1 cellular context compared by ENCODE assay signal in the genomic region with DNA sequence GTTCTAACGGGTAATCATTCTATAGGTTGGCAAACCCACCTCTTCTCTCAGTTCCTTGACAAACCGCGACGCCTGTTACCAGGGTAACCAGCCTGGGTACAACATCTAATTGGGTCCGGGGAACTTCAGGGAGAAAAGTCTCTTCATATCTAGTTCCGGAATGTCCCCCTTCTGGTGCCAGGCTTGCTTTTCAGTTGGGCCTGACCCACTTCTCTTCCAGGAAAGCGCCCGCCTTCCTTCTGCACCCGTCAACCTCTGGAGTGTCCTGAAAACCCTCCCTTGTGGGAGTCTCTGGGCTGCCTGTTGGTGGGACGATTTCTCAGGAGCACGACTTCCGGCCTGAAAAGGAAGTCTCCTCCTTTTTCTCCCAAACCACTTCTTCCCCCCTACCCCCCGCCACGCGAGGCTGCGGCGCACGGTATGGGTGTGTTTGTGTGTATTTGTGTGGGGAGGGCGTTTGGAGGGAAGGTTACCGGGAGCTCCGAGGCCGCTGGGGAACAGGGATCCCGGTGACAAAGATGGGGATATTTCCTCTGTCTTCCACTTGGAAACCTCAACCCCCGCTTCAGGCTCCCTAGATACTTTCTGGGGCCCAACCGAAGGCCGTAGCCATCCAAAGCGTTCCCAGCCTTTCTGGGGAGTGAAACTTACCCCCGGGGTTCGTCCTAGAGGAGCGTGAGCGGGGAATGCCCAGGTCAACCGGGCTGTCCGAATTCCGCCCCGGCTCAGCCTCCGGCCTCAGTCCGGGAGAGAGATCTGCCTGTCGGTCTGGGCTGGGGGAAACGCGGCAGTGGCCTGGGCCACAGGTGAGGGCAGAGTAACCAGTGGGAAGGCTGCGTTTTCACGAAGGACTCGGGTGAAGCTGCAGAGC.
TF ChIP-seq lines count a peak whose summit lies in the region.

A gene with protein sequence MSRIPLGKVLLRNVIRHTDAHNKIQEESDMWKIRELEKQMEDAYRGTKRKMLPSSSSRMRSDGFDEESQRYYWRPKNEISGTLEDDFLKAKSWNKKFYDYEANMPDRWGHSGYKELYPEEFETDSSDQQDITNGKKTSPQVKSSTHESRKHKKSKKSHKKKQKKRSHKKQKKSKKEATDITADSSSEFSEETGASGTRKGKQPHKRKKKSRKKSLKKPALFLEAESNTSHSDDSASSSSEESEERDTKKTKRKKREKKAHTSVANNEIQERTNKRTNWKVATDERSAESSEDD (plus strand): TSS at position 359 of the 871 bp plus-strand sequence. CDS start 1,276 bp downstream, outside the sequence.
A gene with protein sequence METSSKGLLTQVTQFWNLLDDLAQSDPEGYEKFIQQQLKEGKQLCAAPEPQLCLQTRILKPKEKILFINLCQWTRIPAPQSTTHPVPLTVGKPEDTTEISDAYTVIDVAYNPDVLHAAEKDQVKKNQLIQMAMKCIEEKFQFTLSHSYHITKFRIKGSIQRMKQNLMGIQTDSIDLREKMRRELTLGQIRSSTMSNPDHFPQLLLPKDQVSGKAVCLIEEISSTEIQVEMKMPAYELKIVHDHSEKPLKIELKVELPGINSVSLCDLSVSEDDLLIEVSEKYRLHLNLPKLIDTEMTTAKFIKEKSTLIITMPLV (minus strand): TSS at position 77 of the 871 bp plus-strand sequence. CDS start 843 bp downstream, outside the sequence.

TF ChIP-seq in HepG2, 621 proteins besides CTCF, POLR2A, EP300 and RAD21 (continued from another document and continues in another):
- TF ChIP-seq, protein P1, sequence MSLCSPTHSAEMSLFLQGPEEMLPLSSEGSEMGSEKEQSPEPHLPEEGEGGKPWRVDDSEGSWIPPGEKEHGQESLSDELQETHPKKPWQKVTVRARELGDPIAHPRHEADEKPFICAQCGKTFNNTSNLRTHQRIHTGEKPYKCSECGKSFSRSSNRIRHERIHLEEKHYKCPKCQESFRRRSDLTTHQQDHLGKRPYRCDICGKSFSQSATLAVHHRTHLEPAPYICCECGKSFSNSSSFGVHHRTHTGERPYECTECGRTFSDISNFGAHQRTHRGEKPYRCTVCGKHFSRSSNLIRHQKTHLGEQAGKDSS (CRISPR knock-in tag; IDR thresholded peaks at IDR 0.05; ENCODE audit: borderline replicate concordance, low read depth) = no peak
- TF ChIP-seq, protein P2, sequence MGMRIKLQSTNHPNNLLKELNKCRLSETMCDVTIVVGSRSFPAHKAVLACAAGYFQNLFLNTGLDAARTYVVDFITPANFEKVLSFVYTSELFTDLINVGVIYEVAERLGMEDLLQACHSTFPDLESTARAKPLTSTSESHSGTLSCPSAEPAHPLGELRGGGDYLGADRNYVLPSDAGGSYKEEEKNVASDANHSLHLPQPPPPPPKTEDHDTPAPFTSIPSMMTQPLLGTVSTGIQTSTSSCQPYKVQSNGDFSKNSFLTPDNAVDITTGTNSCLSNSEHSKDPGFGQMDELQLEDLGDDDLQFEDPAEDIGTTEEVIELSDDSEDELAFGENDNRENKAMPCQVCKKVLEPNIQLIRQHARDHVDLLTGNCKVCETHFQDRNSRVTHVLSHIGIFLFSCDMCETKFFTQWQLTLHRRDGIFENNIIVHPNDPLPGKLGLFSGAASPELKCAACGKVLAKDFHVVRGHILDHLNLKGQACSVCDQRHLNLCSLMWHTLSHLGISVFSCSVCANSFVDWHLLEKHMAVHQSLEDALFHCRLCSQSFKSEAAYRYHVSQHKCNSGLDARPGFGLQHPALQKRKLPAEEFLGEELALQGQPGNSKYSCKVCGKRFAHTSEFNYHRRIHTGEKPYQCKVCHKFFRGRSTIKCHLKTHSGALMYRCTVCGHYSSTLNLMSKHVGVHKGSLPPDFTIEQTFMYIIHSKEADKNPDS (CRISPR knock-in tag; IDR thresholded peaks at IDR 0.05) = no peak
- no peak for TF ChIP-seq RARG (CRISPR knock-in tag; IDR thresholded peaks at IDR 0.05; ENCODE audit: low read depth)
- TF ChIP-seq NBN (conservative IDR thresholded peaks at IDR 0.05) = no peak
- TF ChIP-seq ZNF850 (CRISPR knock-in tag; conservative IDR thresholded peaks at IDR 0.05) = no peak
- TF ChIP-seq MEIS1 (CRISPR knock-in tag; IDR thresholded peaks at IDR 0.05; ENCODE audit: borderline replicate concordance) = no peak
- peak; percentile 52 for TF ChIP-seq AGO2 (optimal IDR thresholded peaks at IDR 0.05; ENCODE audit: low read depth, low read length)
- TF ChIP-seq, protein P3, sequence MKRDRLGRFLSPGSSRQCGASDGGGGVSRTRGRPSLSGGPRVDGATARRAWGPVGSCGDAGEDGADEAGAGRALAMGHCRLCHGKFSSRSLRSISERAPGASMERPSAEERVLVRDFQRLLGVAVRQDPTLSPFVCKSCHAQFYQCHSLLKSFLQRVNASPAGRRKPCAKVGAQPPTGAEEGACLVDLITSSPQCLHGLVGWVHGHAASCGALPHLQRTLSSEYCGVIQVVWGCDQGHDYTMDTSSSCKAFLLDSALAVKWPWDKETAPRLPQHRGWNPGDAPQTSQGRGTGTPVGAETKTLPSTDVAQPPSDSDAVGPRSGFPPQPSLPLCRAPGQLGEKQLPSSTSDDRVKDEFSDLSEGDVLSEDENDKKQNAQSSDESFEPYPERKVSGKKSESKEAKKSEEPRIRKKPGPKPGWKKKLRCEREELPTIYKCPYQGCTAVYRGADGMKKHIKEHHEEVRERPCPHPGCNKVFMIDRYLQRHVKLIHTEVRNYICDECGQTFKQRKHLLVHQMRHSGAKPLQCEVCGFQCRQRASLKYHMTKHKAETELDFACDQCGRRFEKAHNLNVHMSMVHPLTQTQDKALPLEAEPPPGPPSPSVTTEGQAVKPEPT (CRISPR knock-in tag; IDR thresholded peaks at IDR 0.05; ENCODE audit: low read depth) = no peak
- TF ChIP-seq, protein P4, sequence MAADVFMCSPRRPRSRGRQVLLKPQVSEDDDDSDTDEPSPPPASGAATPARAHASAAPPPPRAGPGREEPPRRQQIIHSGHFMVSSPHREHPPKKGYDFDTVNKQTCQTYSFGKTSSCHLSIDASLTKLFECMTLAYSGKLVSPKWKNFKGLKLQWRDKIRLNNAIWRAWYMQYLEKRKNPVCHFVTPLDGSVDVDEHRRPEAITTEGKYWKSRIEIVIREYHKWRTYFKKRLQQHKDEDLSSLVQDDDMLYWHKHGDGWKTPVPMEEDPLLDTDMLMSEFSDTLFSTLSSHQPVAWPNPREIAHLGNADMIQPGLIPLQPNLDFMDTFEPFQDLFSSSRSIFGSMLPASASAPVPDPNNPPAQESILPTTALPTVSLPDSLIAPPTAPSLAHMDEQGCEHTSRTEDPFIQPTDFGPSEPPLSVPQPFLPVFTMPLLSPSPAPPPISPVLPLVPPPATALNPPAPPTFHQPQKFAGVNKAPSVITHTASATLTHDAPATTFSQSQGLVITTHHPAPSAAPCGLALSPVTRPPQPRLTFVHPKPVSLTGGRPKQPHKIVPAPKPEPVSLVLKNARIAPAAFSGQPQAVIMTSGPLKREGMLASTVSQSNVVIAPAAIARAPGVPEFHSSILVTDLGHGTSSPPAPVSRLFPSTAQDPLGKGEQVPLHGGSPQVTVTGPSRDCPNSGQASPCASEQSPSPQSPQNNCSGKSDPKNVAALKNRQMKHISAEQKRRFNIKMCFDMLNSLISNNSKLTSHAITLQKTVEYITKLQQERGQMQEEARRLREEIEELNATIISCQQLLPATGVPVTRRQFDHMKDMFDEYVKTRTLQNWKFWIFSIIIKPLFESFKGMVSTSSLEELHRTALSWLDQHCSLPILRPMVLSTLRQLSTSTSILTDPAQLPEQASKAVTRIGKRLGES (CRISPR knock-in tag; IDR thresholded peaks at IDR 0.05; ENCODE audit: borderline replicate concordance) = no peak
- no peak for TF ChIP-seq TMF1 (CRISPR knock-in tag; IDR thresholded peaks at IDR 0.05; ENCODE audit: low read depth)
- TF ChIP-seq MXI1 (IDR thresholded peaks at IDR 0.05; ENCODE audit: borderline replicate concordance, low read depth, low read length) = peak; percentile 55; the same call in 2 of the 3 replicates
- TF ChIP-seq HIVEP1 (CRISPR knock-in tag; IDR thresholded peaks at IDR 0.05) = no peak
- TF ChIP-seq, protein P5, sequence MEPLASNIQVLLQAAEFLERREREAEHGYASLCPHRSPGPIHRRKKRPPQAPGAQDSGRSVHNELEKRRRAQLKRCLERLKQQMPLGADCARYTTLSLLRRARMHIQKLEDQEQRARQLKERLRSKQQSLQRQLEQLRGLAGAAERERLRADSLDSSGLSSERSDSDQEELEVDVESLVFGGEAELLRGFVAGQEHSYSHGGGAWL (CRISPR knock-in tag; IDR thresholded peaks at IDR 0.05) = no peak
- TF ChIP-seq MTF1 (CRISPR knock-in tag; IDR thresholded peaks at IDR 0.05) = no peak
- TF ChIP-seq GABPA (IDR thresholded peaks at IDR 0.05; ENCODE audit: low read depth, low read length) = peak; percentile 88
- peak; percentile 97 for TF ChIP-seq GABPA (CRISPR knock-in tag; IDR thresholded peaks at IDR 0.05; ENCODE audit: low read depth)
- peak; percentile 72; the same call in 1 of the 2 replicates for TF ChIP-seq HDAC2 (CRISPR knock-in tag; IDR thresholded peaks at IDR 0.05)
- TF ChIP-seq ZNF589 (CRISPR knock-in tag; conservative IDR thresholded peaks at IDR 0.05) = no peak
- TF ChIP-seq ZFY (CRISPR knock-in tag; IDR thresholded peaks at IDR 0.05) = peak; percentile 75
- TF ChIP-seq HNRNPH1 (optimal IDR thresholded peaks at IDR 0.05; ENCODE audit: low read depth, low read length) = no peak
- TF ChIP-seq ZNF333 (CRISPR knock-in tag; IDR thresholded peaks at IDR 0.05; ENCODE audit: borderline replicate concordance) = no peak
- TF ChIP-seq ZFP90 (CRISPR knock-in tag; IDR thresholded peaks at IDR 0.05; ENCODE audit: borderline replicate concordance) = peak; percentile 58; the same call in 1 of the 2 replicates
- TF ChIP-seq HDAC1 (CRISPR knock-in tag; IDR thresholded peaks at IDR 0.05) = peak; percentile 84
- TF ChIP-seq SPEN (CRISPR knock-in tag; IDR thresholded peaks at IDR 0.05; ENCODE audit: low read depth) = peak; percentile 74; the same call in 1 of the 2 replicates
- no peak for TF ChIP-seq TGIF2 (CRISPR knock-in tag; IDR thresholded peaks at IDR 0.05)
- TF ChIP-seq RARA (CRISPR knock-in tag; IDR thresholded peaks at IDR 0.05) = no peak
- TF ChIP-seq IKZF1 (IDR thresholded peaks at IDR 0.05) = no peak
- TF ChIP-seq ZSCAN9 (CRISPR knock-in tag; IDR thresholded peaks at IDR 0.05; ENCODE audit: borderline replicate concordance) = no peak; the same call in 1 of the 2 replicates
- TF ChIP-seq, protein P6, sequence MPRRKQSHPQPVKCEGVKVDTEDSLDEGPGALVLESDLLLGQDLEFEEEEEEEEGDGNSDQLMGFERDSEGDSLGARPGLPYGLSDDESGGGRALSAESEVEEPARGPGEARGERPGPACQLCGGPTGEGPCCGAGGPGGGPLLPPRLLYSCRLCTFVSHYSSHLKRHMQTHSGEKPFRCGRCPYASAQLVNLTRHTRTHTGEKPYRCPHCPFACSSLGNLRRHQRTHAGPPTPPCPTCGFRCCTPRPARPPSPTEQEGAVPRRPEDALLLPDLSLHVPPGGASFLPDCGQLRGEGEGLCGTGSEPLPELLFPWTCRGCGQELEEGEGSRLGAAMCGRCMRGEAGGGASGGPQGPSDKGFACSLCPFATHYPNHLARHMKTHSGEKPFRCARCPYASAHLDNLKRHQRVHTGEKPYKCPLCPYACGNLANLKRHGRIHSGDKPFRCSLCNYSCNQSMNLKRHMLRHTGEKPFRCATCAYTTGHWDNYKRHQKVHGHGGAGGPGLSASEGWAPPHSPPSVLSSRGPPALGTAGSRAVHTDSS (CRISPR knock-in tag; conservative IDR thresholded peaks at IDR 0.05) = no peak; the same call in 1 of the 2 replicates
- peak; percentile 80 for TF ChIP-seq POLR2AphosphoS5 (IDR thresholded peaks at IDR 0.05; ENCODE audit: low read depth, low read length)
- TF ChIP-seq KDM2A (CRISPR knock-in tag; IDR thresholded peaks at IDR 0.05; ENCODE audit: borderline replicate concordance, low read depth) = peak; percentile 90
- peak; percentile 48; the same call in 1 of the 2 replicates for TF ChIP-seq ZNF205 (CRISPR knock-in tag; IDR thresholded peaks at IDR 0.05)
- TF ChIP-seq, protein P7, sequence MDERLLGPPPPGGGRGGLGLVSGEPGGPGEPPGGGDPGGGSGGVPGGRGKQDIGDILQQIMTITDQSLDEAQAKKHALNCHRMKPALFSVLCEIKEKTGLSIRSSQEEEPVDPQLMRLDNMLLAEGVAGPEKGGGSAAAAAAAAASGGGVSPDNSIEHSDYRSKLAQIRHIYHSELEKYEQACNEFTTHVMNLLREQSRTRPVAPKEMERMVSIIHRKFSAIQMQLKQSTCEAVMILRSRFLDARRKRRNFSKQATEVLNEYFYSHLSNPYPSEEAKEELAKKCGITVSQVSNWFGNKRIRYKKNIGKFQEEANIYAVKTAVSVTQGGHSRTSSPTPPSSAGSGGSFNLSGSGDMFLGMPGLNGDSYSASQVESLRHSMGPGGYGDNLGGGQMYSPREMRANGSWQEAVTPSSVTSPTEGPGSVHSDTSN (CRISPR knock-in tag; IDR thresholded peaks at IDR 0.05) = no peak
- TF ChIP-seq ZNF792 (CRISPR knock-in tag; IDR thresholded peaks at IDR 0.05) = no peak
- peak; percentile 47; the same call in 1 of the 2 replicates for TF ChIP-seq ERF (CRISPR knock-in tag; IDR thresholded peaks at IDR 0.05)
- no peak for TF ChIP-seq SCMH1 (CRISPR knock-in tag; IDR thresholded peaks at IDR 0.05; ENCODE audit: borderline replicate concordance)
- no peak; the same call in 1 of the 2 replicates for TF ChIP-seq ZNF615 (CRISPR knock-in tag; IDR thresholded peaks at IDR 0.05; ENCODE audit: borderline replicate concordance)
- TF ChIP-seq ZNF3 (CRISPR knock-in tag; IDR thresholded peaks at IDR 0.05) = no peak
- no peak for TF ChIP-seq SMARCC2 (IDR thresholded peaks at IDR 0.05)
- TF ChIP-seq ZFP36L2 (CRISPR knock-in tag; IDR thresholded peaks at IDR 0.05) = no peak
- TF ChIP-seq, protein P8, sequence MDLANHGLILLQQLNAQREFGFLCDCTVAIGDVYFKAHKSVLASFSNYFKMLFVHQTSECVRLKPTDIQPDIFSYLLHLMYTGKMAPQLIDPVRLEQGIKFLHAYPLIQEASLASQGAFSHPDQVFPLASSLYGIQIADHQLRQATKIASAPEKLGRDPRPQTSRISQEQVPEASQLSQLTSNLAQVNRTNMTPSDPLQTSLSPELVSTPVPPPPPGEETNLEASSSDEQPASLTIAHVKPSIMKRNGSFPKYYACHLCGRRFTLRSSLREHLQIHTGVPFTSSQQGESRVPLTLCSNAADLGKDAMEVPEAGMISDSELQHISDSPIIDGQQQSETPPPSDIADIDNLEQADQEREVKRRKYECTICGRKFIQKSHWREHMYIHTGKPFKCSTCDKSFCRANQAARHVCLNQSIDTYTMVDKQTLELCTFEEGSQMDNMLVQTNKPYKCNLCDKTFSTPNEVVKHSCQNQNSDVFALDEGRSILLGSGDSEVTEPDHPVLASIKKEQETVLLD (CRISPR knock-in tag; IDR thresholded peaks at IDR 0.05; ENCODE audit: low read depth) = peak; percentile 42; the same call in 1 of the 2 replicates
- no peak for TF ChIP-seq REL (CRISPR knock-in tag; conservative IDR thresholded peaks at IDR 0.05)
- TF ChIP-seq GFI1 (CRISPR knock-in tag; IDR thresholded peaks at IDR 0.05; ENCODE audit: borderline replicate concordance) = no peak
- TF ChIP-seq SYNCRIP (IDR thresholded peaks at IDR 0.05; ENCODE audit: insufficient read depth, low read depth, low read length) = no peak
- peak; percentile 77; the same call in 1 of the 2 replicates for TF ChIP-seq ZNF552 (CRISPR knock-in tag; IDR thresholded peaks at IDR 0.05; ENCODE audit: borderline replicate concordance)
